15 cellular contexts compared by ENCODE assay signal in genomic region chr11:83093634-83094033, GRCh38. TPM values are rescaled to one million over a fixed set of nuclear protein-coding genes. Genes with fewer than 3 reads are reported as not detected.
DNase-seq lines count a peak whose midpoint lies in the region; ATAC-seq and TF ChIP-seq lines count a peak whose summit lies in the region.
"Had no signal": no experiment of that assay in that cellular context is flagged by ENCODE, and none has a peak within 500 bp of the region (broad histone marks: within the 10 kb centered on the region; RNA-seq: fewer than 3 reads in every experiment).

No MANE protein-coding gene starts in this region.

- no peaks in the 10 kb centered on the region for H3K4me1 Mint-ChIP-seq in WTC11

- no peak overlapping the region for H3K27ac Mint-ChIP-seq in WTC11

- H3K9me3 Mint-ChIP-seq in WTC11 = peaks cover 4% of the 10 kb centered on the region
- H3K9me3 Mint-ChIP-seq: CD4-positive, alpha-beta T cell; H9; IgD-negative memory B cell had no signal

- peaks cover 17% of the 10 kb centered on the region for H3K4me1 ChIP-seq in PC-3 (ENCODE audit: insufficient read depth, low read length)
- H3K4me1 ChIP-seq: BLaER1 treated with 17β-estradiol and CSF1 and Interleukin-3, amounts not matched to agents 10 nM and 100 nM had no signal

- H3F3A ChIP-seq in PC-3 (ENCODE audit: low read length, unreplicated experiment) = no peaks in the 10 kb centered on the region

- H3K36me3 ChIP-seq in PC-3 (ENCODE audit: low read depth, low read length) = no peaks in the 10 kb centered on the region
- H3K36me3 ChIP-seq: BLaER1 treated with 17β-estradiol and CSF1 and Interleukin-3, amounts not matched to agents 10 nM and 100 nM had no signal

- no peaks in the 10 kb centered on the region for H3K27me3 ChIP-seq in PC-3 (ENCODE audit: low read length)
- H3K27me3 ChIP-seq: BLaER1 treated with 17β-estradiol and CSF1 and Interleukin-3, amounts not matched to agents 10 nM and 100 nM had no signal

- intact Hi-C loops in PC-3 (cut with micrococcal nuclease) = loop anchor here (1.0 kb wide), 1 partner anchor 63 kb away; no protein-coding TSS in a partner anchor

- no peaks in the 10 kb centered on the region for H3K36me3 Mint-ChIP-seq in WTC11
- H3K36me3 Mint-ChIP-seq: IgD-negative memory B cell had no signal

- POLR2A ChIA-PET in PC-3 (lab: Charles Lee; ENCODE audit: unreplicated experiment) = no interaction called here
- POLR2A ChIA-PET in WTC11 (lab: Charles Lee) = interaction anchor here (1.2 kb wide), 1 partner anchor 63 kb away, joined by 3 read pairs; the partner anchor contains the start of gene PCF11

- DNase-seq in DMS 273 (lab: John Stamatoyannopoulos, UW; ENCODE audit: unreplicated experiment) = peak; percentile 2
- no peak for DNase-seq in DMS 273 treated with DMSO at 0.1 percent for 48 hours (lab: John Stamatoyannopoulos, UW)
- DNase-seq in PC-3 = no peak
- DNase-seq in iris pigment epithelial cell (ENCODE audit: low read depth) = peak; percentile 19
- DNase-seq in WTC11 (ENCODE audit: low spot score) = no peak
- DNase-seq: 8988T; ACHN; CD4-positive, alpha-beta T cell; GOT3; H9; KG1 had no signal

- no peak overlapping the region for H3K4me3 ChIP-seq in PC-3 (ENCODE audit: low read length)
- H3K4me3 ChIP-seq: BLaER1 treated with 17β-estradiol and CSF1 and Interleukin-3, amounts not matched to agents 10 nM and 100 nM had no signal

- H3K4me3 Mint-ChIP-seq in WTC11 = no peak overlapping the region
- H3K4me3 Mint-ChIP-seq: CD4-positive, alpha-beta T cell; H9 had no signal

- H3K27me3 Mint-ChIP-seq in WTC11 (ENCODE audit: low read depth) = no peaks in the 10 kb centered on the region
- H3K27me3 Mint-ChIP-seq: CD4-positive, alpha-beta T cell; IgD-negative memory B cell had no signal

- no peaks in the 10 kb centered on the region for H3K9me3 ChIP-seq in PC-3 (ENCODE audit: low read length)
- H3K9me3 ChIP-seq: BLaER1 treated with 17β-estradiol and CSF1 and Interleukin-3, amounts not matched to agents 10 nM and 100 nM had no signal

- no peak overlapping the region for H3K27ac ChIP-seq in PC-3 (ENCODE audit: low read length)
- H3K27ac ChIP-seq: BLaER1 treated with 17β-estradiol and CSF1 and Interleukin-3, amounts not matched to agents 10 nM and 100 nM had no signal

- H3K9me2 ChIP-seq in PC-3 (replicated peaks; ENCODE audit: low read length) = no peaks in the 10 kb centered on the region

- no peaks in the 10 kb centered on the region for H3K79me2 ChIP-seq in PC-3 (ENCODE audit: low read length)

- no peak overlapping the region for H2AFZ ChIP-seq in PC-3 (ENCODE audit: low read length)

- 0 out of 2 replicates have a peak, but pooled peaks cover 6% of the 10 kb centered on the region for H4K20me1 ChIP-seq in PC-3 (ENCODE audit: low read length)

- H3K9ac ChIP-seq in PC-3 (ENCODE audit: low read length) = no peak overlapping the region
- H3K9ac ChIP-seq: BLaER1 treated with 17β-estradiol and CSF1 and Interleukin-3, amounts not matched to agents 10 nM and 100 nM had no signal

- TF ChIP-seq CTCF in PC-3 (conservative IDR thresholded peaks at IDR 0.05; ENCODE audit: low read depth, low read length) (no peak), WTC11 (IDR thresholded peaks at IDR 0.05) (no peak)

- CTCF ChIA-PET in PC-3 (lab: Charles Lee) (no interaction called here), WTC11 (lab: Charles Lee) (no interaction called here)

- peak overlapping the region; percentile 38 for H3K4me2 ChIP-seq in PC-3 (ENCODE audit: low read length)
- H3K4me2 ChIP-seq: BLaER1 treated with 17β-estradiol and CSF1 and Interleukin-3, amounts not matched to agents 10 nM and 100 nM had no signal

- no TSS peak for BruUV-seq in PC-3 (replicated peaks; lab: Mats Ljungman, UMichigan)

- ATAC-seq in PC-3 (no peak), WTC11 (no peak), HG03139 (IDR thresholded peaks at IDR 0.05; ENCODE audit: unreplicated experiment) (no peak), GM18520 (IDR thresholded peaks at IDR 0.05; ENCODE audit: unreplicated experiment) (no peak)

TF ChIP-seq in WTC11, 78 proteins besides CTCF, POLR2A, EP300 and RAD21 (continues in another document):
- TF ChIP-seq SP1 (CRISPR knock-in tag; conservative IDR thresholded peaks at IDR 0.05) (no peak), IRF2 (CRISPR knock-in tag; IDR thresholded peaks at IDR 0.05; ENCODE audit: borderline replicate concordance, low read depth) (no peak), ZNF425 (CRISPR knock-in tag; conservative IDR thresholded peaks at IDR 0.05) (no peak), RORB (CRISPR knock-in tag; IDR thresholded peaks at IDR 0.05) (no peak), OVOL2 (CRISPR knock-in tag; IDR thresholded peaks at IDR 0.05; ENCODE audit: borderline replicate concordance) (no peak), JAZF1 (CRISPR knock-in tag; IDR thresholded peaks at IDR 0.05) (no peak), ARID4B (CRISPR knock-in tag; IDR thresholded peaks at IDR 0.05; ENCODE audit: borderline replicate concordance) (no peak), ATF3 (CRISPR knock-in tag; conservative IDR thresholded peaks at IDR 0.05) (no peak), HMGA2 (CRISPR knock-in tag; IDR thresholded peaks at IDR 0.05) (no peak), ZNF281 (CRISPR knock-in tag; IDR thresholded peaks at IDR 0.05) (no peak), CREB1 (CRISPR knock-in tag; IDR thresholded peaks at IDR 0.05) (no peak), ZNF317 (CRISPR knock-in tag; IDR thresholded peaks at IDR 0.05; ENCODE audit: borderline replicate concordance, low read depth) (no peak)

RNA-seq across cellular contexts. Expression of gene RAB30, which starts 21.9 kb away (rescaled TPM):
- total RNA-seq in PC-3 (2014; rRNA removed) (6.6 and 8.2 TPM in 2 replicates), WTC11 (2021) (6.2 to 7.5 TPM (median 6.7 TPM) in 3 replicates)

Comparison
In these comparisons a context has a peak if more than half of its experiments do, and no peak if none do; other contexts are left out.
1. DNase-seq: peak in DMS 273 (single experiment) and iris pigment epithelial cell (single experiment); none in DMS 273 treated with DMSO at 0.1 percent for 48 hours (single experiment), PC-3 (single experiment) and WTC11 (single experiment).